In the genomic region with DNA sequence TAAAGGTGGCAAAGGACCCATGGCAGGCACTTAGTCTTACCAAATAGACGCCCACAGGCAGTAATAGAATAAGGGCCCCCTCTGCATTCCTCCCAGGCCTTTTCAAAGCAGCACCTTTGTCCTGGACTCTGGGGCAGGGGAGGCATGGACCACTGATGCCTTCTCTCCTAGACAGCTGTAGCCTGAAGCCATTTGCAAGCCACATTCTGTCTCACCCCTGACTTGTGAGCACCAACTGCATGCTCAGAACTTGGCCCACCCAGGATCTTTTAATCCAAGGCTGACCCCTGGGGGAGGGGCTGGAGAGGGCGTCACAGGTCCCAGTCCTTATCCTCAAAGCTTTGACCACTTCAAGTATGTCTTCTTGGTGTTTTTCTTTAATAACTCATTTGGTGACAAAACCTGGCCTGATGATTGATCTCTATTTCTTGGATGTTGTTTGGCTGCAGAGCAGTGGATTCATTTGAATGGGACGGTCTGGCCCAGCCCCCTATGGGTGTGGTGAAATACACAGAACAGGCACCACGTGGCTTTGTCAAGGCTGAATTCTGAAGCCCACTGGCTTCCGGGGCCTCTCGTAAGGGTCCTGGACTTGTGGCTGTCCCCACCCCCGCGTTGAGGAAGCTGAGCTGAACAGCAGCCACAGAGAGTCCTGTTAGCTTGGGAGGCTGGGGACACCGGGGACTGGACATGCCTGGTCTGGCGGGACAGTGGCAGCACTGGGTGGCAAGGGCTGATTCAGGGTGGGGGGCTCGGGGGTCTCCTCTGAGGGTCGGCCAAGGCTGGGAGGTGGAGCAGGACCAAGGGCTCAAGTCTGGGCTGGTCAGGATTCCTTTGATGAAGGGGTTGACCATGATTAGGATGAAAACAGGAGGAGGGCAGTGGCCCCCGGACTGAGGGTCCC, we compare ENCODE assay signal across 15 cellular contexts. TPM values are rescaled to one million over a fixed set of nuclear protein-coding genes. Genes with fewer than 3 reads are reported as not detected.
"Had no signal": no experiment of that assay in that cellular context is flagged by ENCODE, and none has a peak within 500 bp of the region (broad histone marks: within the 10 kb centered on the region; RNA-seq: fewer than 3 reads in every experiment).

No MANE protein-coding gene starts in this region.

- H3K4me3 ChIP-seq: breast epithelium, dorsolateral prefrontal cortex, testis, upper lobe of right lung had no signal

- H3K9me3 ChIP-seq: breast epithelium, testis, upper lobe of right lung had no signal

- H3K27me3 ChIP-seq: testis had no signal

- H3K4me1 ChIP-seq: breast epithelium, testis, upper lobe of right lung had no signal

- H3K36me3 ChIP-seq: breast epithelium, upper lobe of right lung had no signal

- ATAC-seq: activated CD4-positive, alpha-beta T cell treated with anti-CD3 and anti-CD28 coated beads for 36 hours; natural killer cell; stimulated activated naive CD8-positive, alpha-beta T cell treated with anti-CD3 and anti-CD28 coated beads, Interleukin-15, amount 100 ng/mL, for 72 hours; upper lobe of right lung had no signal

- H3K27ac ChIP-seq: breast epithelium, dorsolateral prefrontal cortex, testis, upper lobe of right lung had no signal

- DNase-seq: activated CD4-positive, alpha-beta memory T cell treated with anti-CD3 and anti-CD28 coated beads, Interleukin-2, amount 10 ng/mL, durations not matched to agents 7 days and 5 days; activated CD4-positive, alpha-beta T cell treated with anti-CD3 and anti-CD28 coated beads for 36 hours; activated CD8-positive, alpha-beta memory T cell treated with anti-CD3 and anti-CD28 coated beads, Interleukin-2, amount 50 U/mL, for 48 hours; activated naive CD8-positive, alpha-beta T cell treated with anti-CD3 and anti-CD28 coated beads, Interleukin-2, amount 10 ng/mL, durations not matched to agents 7 days and 5 days; anterior cingulate cortex; dorsolateral prefrontal cortex; hypothalamus; natural killer cell; stimulated activated CD4-positive, alpha-beta T cell treated with anti-CD3 and anti-CD28 coated beads, Interleukin-15, amount 100 ng/mL, for 24 hours; stimulated activated CD4-positive, alpha-beta T cell treated with anti-CD3 and anti-CD28 coated beads, Interleukin-4, amount 100 ng/mL, for 24 hours; stimulated activated naive CD8-positive, alpha-beta T cell treated with anti-CD3 and anti-CD28 coated beads, Interleukin-15, amount 100 ng/mL, for 72 hours; T1000; testis; upper lobe of right lung had no signal

RNA-seq across cellular contexts. Expression of gene ADRA2C, which starts 36.6 kb away (rescaled TPM):
- total RNA-seq: activated CD4-positive, alpha-beta memory T cell treated with anti-CD3 and anti-CD28 coated beads, Interleukin-2, amount 10 ng/mL, durations not matched to agents 7 days and 5 days; activated CD4-positive, alpha-beta T cell treated with anti-CD3 and anti-CD28 coated beads for 36 hours; activated naive CD8-positive, alpha-beta T cell treated with anti-CD3 and anti-CD28 coated beads, Interleukin-2, amount 10 ng/mL, durations not matched to agents 7 days and 5 days; natural killer cell had no signal
